ENCODE assay signal across 12 cellular contexts in genomic region chr1:205714190-205714905, GRCh38. TPM values are rescaled to one million over a fixed set of nuclear protein-coding genes. Genes with fewer than 3 reads are reported as not detected.
DNase-seq lines count a peak whose midpoint lies in the region; ATAC-seq and TF ChIP-seq lines count a peak whose summit lies in the region.
"Had no signal": no experiment of that assay in that cellular context is flagged by ENCODE, and none has a peak within 500 bp of the region (broad histone marks: within the 10 kb centered on the region; RNA-seq: fewer than 3 reads in every experiment).

No MANE protein-coding gene starts in this region.

- H3K4me1 ChIP-seq in A673 (ENCODE audit: insufficient read depth, low read length, poor library complexity, severe bottlenecking) (no peaks in the 10 kb centered on the region), HEK293 (ENCODE audit: control insufficient read depth, insufficient read depth, low read length) (peaks cover 7% of the 10 kb centered on the region), liver (ENCODE audit: control insufficient read depth in 4 of 4, insufficient read depth in 4 of 4, low read length in 3 of 4) (peaks cover 9 to 74% (median 65%) of the 10 kb centered on the region in 4 donors)

- POLR2A ChIA-PET in A673 (lab: Charles Lee; ENCODE audit: low non-redundant PET) (interaction anchor here (0.6 kb wide), 1 partner anchor 8 kb away, joined by 3 read pairs; no protein-coding TSS in a partner anchor), HEK293 (lab: Yijun Ruan, JAX) (no interaction called here)

- no peaks in the 10 kb centered on the region for H3K9me3 ChIP-seq in A673 (ENCODE audit: low read depth, low read length, poor library complexity, severe bottlenecking)
- H3K9me3 ChIP-seq in HEK293 (ENCODE audit: control insufficient read depth, insufficient read depth, low read depth, low read length) = no peaks in the 10 kb centered on the region
- H3K9me3 ChIP-seq in liver (ENCODE audit: control insufficient read depth in 4 of 4, low read length in 3 of 4) = no peaks in the 10 kb centered on the region
- H3K9me3 ChIP-seq: MG63, SJSA1 had no signal

- ATAC-seq in GM19463 (IDR thresholded peaks at IDR 0.05; ENCODE audit: unreplicated experiment) = no peak
- ATAC-seq in HG03378 (IDR thresholded peaks at IDR 0.05; ENCODE audit: unreplicated experiment) = no peak

- TF ChIP-seq RAD21 in liver (IDR thresholded peaks at IDR 0.05) = peak; percentile 41 to 45

- CTCF ChIA-PET in A673 (lab: Charles Lee) (no interaction called here), HEK293 (lab: Yijun Ruan, JAX) (interaction anchor here (0.5 to 10.0 kb wide), 10 partner anchors 9 to 190 kb away, joined by 3 to 359 read pairs (median 5); no protein-coding TSS in a partner anchor)

- intact Hi-C loops in A673 (cut with micrococcal nuclease; ENCODE audit: unreplicated experiment) = no loop called here

- BruUV-seq in A673 (replicated peaks; lab: Mats Ljungman, UMichigan) = no TSS peak

- TF ChIP-seq CTCF in A673 (conservative IDR thresholded peaks at IDR 0.05; ENCODE audit: low read depth, low read length) (no peak), HEK293 (tag by site-specific recombination; IDR thresholded peaks at IDR 0.05) (no peak), liver (IDR thresholded peaks at IDR 0.05; ENCODE audit: low read depth, low read length, missing input control) (no peak)

- H3K9ac ChIP-seq in liver (ENCODE audit: low read depth in 1 of 2, low read length in 2 of 2) = peak overlapping the region in 1 of 2 donors; percentile 86

- H3K4me3 ChIP-seq in A673 (ENCODE audit: low read depth, low read length, poor library complexity, severe bottlenecking) (no peak overlapping the region), HEK293 (ENCODE audit: low read depth, low read length) (no peak overlapping the region), liver (ENCODE audit: low read depth in 1 of 3, low read length in 3 of 3) (no peak overlapping the region)
- H3K4me3 ChIP-seq: MG63, SJSA1 had no signal

- H3K36me3 ChIP-seq in A673 (ENCODE audit: insufficient read depth, low read length, poor library complexity, severe bottlenecking) (peaks cover 76% of the 10 kb centered on the region), HEK293 (ENCODE audit: control insufficient read depth in 2 of 2, insufficient read depth in 1 of 2, low read length in 2 of 2) (peaks cover 38 to 73% of the 10 kb centered on the region in 2 experiments), liver (ENCODE audit: control insufficient read depth in 4 of 4, insufficient read depth in 3 of 4, low read depth in 1 of 4, low read length in 3 of 4) (peaks cover 0 to 20% (median 9%) of the 10 kb centered on the region in 4 donors)

- no peaks in the 10 kb centered on the region for H3K27me3 ChIP-seq in A673 (replicated peaks; ENCODE audit: insufficient read depth, low read depth, low read length, poor library complexity)
- H3K27me3 ChIP-seq in liver (ENCODE audit: control insufficient read depth in 4 of 4, insufficient read depth in 4 of 4, low read length in 3 of 4) = no peaks in the 10 kb centered on the region
- H3K27me3 ChIP-seq: MG63, SJSA1 had no signal

- 38% methylated on average over 5 of the region's 5 CpGs for WGBS in liver

- H3K27ac ChIP-seq in A673 (ENCODE audit: low read depth, low read length, poor library complexity, severe bottlenecking) (peak overlapping the region; percentile 6), HEK293 (ENCODE audit: extremely low read depth, low read depth, low read length) (no peak overlapping the region), liver (ENCODE audit: low read depth in 1 of 2, low read length in 2 of 2) (peak overlapping the region; percentile 87 to 91)
- H3K27ac ChIP-seq: SJSA1 had no signal

- DNase-seq in A673 (ENCODE audit: low spot score) = peak; percentile 26
- peak; percentile 41 for DNase-seq in amniotic epithelial cell (ENCODE audit: low read depth)
- DNase-seq in NCI-H2107 (lab: John Stamatoyannopoulos, UW) = no peak
- no peak for DNase-seq in stimulated activated CD4-positive, alpha-beta T cell treated with anti-CD3 and anti-CD28 coated beads, Interleukin-2, amount 100 ng/mL, for 24 hours
- DNase-seq: activated T-cell treated with anti-CD3 and anti-CD28 coated beads, Interleukin-2, amount 50 U/mL, for 1 hour; MG63; stimulated activated naive CD4-positive, alpha-beta T cell treated with Interleukin-2 at 50 U/mL for 16 hours had no signal

TF ChIP-seq in HEK293, 187 proteins besides CTCF, POLR2A, EP300 and RAD21 (continues in another document):
- TF ChIP-seq ZEB2 (tag by site-specific recombination; IDR thresholded peaks at IDR 0.05) (no peak), ZNF211 (tag by site-specific recombination; IDR thresholded peaks at IDR 0.05; ENCODE audit: low read depth) (no peak), SCRT2 (tag by site-specific recombination; IDR thresholded peaks at IDR 0.05) (peak; percentile 92), ZFHX2 (tag by site-specific recombination; conservative IDR thresholded peaks at IDR 0.05) (0 out of 2 replicates have a peak, but pooled peaks have one; percentile 37), PRDM1 (tag by site-specific recombination; IDR thresholded peaks at IDR 0.05) (peak; percentile 53), ZNF157 (tag by site-specific recombination; IDR thresholded peaks at IDR 0.05) (no peak)
- TF ChIP-seq, protein P1, sequence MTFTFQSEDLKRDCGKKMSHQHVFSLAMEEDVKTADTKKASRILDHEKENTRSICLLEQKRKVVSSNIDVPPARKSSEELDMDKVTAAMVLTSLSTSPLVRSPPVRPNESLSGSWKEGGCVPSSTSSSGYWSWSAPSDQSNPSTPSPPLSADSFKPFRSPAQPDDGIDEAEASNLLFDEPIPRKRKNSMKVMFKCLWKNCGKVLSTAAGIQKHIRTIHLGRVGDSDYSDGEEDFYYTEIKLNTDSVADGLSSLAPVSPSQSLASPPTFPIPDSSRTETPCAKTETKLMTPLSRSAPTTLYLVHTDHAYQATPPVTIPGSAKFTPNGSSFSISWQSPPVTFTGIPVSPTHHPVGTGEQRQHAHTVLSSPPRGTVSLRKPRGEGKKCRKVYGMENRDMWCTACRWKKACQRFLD (tag by site-specific recombination; IDR thresholded peaks at IDR 0.05) = no peak
- TF ChIP-seq, protein P2, sequence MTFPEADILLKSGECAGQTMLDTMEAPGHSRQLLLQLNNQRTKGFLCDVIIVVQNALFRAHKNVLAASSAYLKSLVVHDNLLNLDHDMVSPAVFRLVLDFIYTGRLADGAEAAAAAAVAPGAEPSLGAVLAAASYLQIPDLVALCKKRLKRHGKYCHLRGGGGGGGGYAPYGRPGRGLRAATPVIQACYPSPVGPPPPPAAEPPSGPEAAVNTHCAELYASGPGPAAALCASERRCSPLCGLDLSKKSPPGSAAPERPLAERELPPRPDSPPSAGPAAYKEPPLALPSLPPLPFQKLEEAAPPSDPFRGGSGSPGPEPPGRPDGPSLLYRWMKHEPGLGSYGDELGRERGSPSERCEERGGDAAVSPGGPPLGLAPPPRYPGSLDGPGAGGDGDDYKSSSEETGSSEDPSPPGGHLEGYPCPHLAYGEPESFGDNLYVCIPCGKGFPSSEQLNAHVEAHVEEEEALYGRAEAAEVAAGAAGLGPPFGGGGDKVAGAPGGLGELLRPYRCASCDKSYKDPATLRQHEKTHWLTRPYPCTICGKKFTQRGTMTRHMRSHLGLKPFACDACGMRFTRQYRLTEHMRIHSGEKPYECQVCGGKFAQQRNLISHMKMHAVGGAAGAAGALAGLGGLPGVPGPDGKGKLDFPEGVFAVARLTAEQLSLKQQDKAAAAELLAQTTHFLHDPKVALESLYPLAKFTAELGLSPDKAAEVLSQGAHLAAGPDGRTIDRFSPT (tag by site-specific recombination; IDR thresholded peaks at IDR 0.05) = no peak

TF ChIP-seq in liver, 16 proteins besides CTCF, POLR2A, EP300 and RAD21 (continues in another document):
- TF ChIP-seq SP1 (IDR thresholded peaks at IDR 0.05) = peak; percentile 68
- no peak for TF ChIP-seq TAF1 (conservative IDR thresholded peaks at IDR 0.05)
- TF ChIP-seq, protein P3, sequence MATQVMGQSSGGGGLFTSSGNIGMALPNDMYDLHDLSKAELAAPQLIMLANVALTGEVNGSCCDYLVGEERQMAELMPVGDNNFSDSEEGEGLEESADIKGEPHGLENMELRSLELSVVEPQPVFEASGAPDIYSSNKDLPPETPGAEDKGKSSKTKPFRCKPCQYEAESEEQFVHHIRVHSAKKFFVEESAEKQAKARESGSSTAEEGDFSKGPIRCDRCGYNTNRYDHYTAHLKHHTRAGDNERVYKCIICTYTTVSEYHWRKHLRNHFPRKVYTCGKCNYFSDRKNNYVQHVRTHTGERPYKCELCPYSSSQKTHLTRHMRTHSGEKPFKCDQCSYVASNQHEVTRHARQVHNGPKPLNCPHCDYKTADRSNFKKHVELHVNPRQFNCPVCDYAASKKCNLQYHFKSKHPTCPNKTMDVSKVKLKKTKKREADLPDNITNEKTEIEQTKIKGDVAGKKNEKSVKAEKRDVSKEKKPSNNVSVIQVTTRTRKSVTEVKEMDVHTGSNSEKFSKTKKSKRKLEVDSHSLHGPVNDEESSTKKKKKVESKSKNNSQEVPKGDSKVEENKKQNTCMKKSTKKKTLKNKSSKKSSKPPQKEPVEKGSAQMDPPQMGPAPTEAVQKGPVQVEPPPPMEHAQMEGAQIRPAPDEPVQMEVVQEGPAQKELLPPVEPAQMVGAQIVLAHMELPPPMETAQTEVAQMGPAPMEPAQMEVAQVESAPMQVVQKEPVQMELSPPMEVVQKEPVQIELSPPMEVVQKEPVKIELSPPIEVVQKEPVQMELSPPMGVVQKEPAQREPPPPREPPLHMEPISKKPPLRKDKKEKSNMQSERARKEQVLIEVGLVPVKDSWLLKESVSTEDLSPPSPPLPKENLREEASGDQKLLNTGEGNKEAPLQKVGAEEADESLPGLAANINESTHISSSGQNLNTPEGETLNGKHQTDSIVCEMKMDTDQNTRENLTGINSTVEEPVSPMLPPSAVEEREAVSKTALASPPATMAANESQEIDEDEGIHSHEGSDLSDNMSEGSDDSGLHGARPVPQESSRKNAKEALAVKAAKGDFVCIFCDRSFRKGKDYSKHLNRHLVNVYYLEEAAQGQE (IDR thresholded peaks at IDR 0.05) = peak; percentile 77
- TF ChIP-seq ATF3 (IDR thresholded peaks at IDR 0.05) = peak; percentile 39

RNA-seq across cellular contexts. Expression of gene SLC45A3, which starts 34.0 kb away (rescaled TPM):
- total RNA-seq in A673 (2021) (8.5 and 11.0 TPM in 2 replicates), liver (1 to 10 TPM; 5.9 to 9.9 TPM)
- polyA plus RNA-seq in liver = 1 to 10 TPM; 5.3 to 5.6 TPM

RNA-seq across cellular contexts. Expression of gene NUCKS1, which starts 35.6 kb away (rescaled TPM):
- total RNA-seq in A673 (2021) = 437 and 468 TPM in 2 replicates
- 10 to 100 TPM; 48.9 to 86.1 TPM for total RNA-seq in liver
- 10 to 100 TPM; 27.0 to 36.4 TPM for polyA plus RNA-seq in liver

Comparison
In these comparisons a context has a peak if more than half of its experiments do, and no peak if none do; other contexts are left out.
1. DNase-seq: peak in A673 (single experiment) and amniotic epithelial cell (single experiment); none in NCI-H2107 (single experiment) and stimulated activated CD4-positive, alpha-beta T cell treated with anti-CD3 and anti-CD28 coated beads, Interleukin-2, amount 100 ng/mL, for 24 hours (0 of 2).